1 cellular context compared by ENCODE assay signal in the genomic region with DNA sequence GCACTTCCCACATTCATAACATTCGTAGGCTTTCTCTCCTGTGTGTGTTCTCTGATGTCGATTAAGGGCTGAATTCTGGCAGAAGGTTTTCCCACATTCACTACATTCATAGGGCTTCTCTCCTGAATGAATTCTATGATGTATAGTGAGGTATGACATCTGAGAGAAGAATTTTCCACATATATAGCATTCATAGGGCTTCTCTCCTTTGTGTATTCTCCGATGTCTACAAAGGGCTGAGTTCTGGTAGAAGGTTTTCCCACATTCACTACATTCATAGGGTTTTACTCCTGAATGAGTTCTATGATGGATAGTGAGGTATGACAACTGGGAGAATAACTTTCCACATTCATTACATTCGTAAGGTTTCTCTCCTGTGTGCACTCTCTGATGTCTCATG.
TF ChIP-seq lines count a peak whose summit lies in the region.

No MANE protein-coding gene starts in this region.

TF ChIP-seq in K562, 482 proteins besides CTCF, POLR2A, EP300 and RAD21 (continued from another document):
- TF ChIP-seq, protein P1, sequence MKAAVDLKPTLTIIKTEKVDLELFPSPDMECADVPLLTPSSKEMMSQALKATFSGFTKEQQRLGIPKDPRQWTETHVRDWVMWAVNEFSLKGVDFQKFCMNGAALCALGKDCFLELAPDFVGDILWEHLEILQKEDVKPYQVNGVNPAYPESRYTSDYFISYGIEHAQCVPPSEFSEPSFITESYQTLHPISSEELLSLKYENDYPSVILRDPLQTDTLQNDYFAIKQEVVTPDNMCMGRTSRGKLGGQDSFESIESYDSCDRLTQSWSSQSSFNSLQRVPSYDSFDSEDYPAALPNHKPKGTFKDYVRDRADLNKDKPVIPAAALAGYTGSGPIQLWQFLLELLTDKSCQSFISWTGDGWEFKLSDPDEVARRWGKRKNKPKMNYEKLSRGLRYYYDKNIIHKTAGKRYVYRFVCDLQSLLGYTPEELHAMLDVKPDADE (conservative IDR thresholded peaks at IDR 0.05; ENCODE audit: control insufficient read depth, low read depth, low read length), result no peak
- peak; percentile 23 for TF ChIP-seq RBM25 (IDR thresholded peaks at IDR 0.05; ENCODE audit: low read depth, low read length, severe bottlenecking)
- TF ChIP-seq STAT5A (IDR thresholded peaks at IDR 0.05; ENCODE audit: borderline replicate concordance, low read length), result 0 out of 2 replicates have a peak, but pooled peaks have one; percentile 8
